8 cellular contexts compared by ENCODE assay signal in genomic region chr6:166707045-166707444, GRCh38.
DNase-seq lines count a peak whose midpoint lies in the region; ATAC-seq and TF ChIP-seq lines count a peak whose summit lies in the region.

No MANE protein-coding gene starts in this region.

- no peaks in the 10 kb centered on the region for H4K20me1 ChIP-seq in PC-3 (ENCODE audit: low read length)

- TF ChIP-seq CTCF in PC-3 (conservative IDR thresholded peaks at IDR 0.05; ENCODE audit: low read depth, low read length) = peak; percentile 71
- TF ChIP-seq CTCF in epithelial cell of proximal tubule (conservative IDR thresholded peaks at IDR 0.05; ENCODE audit: low read depth, low read length) = peak; percentile 66
- peak; percentile 49 for TF ChIP-seq CTCF in nephron progenitor cell (IDR thresholded peaks at IDR 0.05)

- peaks cover 17% of the 10 kb centered on the region for H3K27me3 Mint-ChIP-seq in nephron progenitor cell (ENCODE audit: low read depth, poor library complexity)

- peak overlapping the region; percentile 41; the same call in 1 of the 2 replicates for H2AFZ ChIP-seq in PC-3 (ENCODE audit: low read length)

- no peaks in the 10 kb centered on the region for H3K9me3 ChIP-seq in PC-3 (ENCODE audit: low read length)

- peak overlapping the region; percentile 35 for H3K4me2 ChIP-seq in PC-3 (ENCODE audit: low read length)

- peaks cover 7% of the 10 kb centered on the region for H3K36me3 Mint-ChIP-seq in nephron progenitor cell (ENCODE audit: low read depth)

- H3K9me2 ChIP-seq in PC-3 (replicated peaks; ENCODE audit: low read length) = no peaks in the 10 kb centered on the region

- H3K27ac Mint-ChIP-seq in nephron progenitor cell = no peak overlapping the region

- peaks cover 16% of the 10 kb centered on the region for H3K4me1 Mint-ChIP-seq in nephron progenitor cell

- H3K4me3 ChIP-seq in PC-3 (ENCODE audit: low read length) (no peak overlapping the region), epithelial cell of proximal tubule (ENCODE audit: low read depth, low read length) (no peak overlapping the region)

- no peaks in the 10 kb centered on the region for H3K79me2 ChIP-seq in PC-3 (ENCODE audit: low read length)

- CTCF ChIA-PET in PC-3 (lab: Charles Lee) = interaction anchor here (0.5 to 1.1 kb wide), 5 partner anchors 33 to 79 kb away, joined by 3 to 4 read pairs (median 4); no protein-coding TSS in a partner anchor

- intact Hi-C loops in PC-3 (cut with micrococcal nuclease) = loop anchor here (2.0 kb wide), 2 partner anchors 14 to 64 kb away; no protein-coding TSS in a partner anchor

- peak; percentile 55 for DNase-seq in DMS53 treated with DMSO at 0.1 percent for 48 hours (lab: John Stamatoyannopoulos, UW; ENCODE audit: unreplicated experiment)
- DNase-seq in PC-3 = peak; percentile 65
- DNase-seq in epithelial cell of proximal tubule (ENCODE audit: low read depth) = no peak
- DNase-seq in nephron progenitor cell = peak; percentile 64
- no peak for DNase-seq in NCI-H446 treated with DMSO at 0.1 percent for 48 hours (lab: John Stamatoyannopoulos, UW)
- no peak for DNase-seq in effector CD8-positive, alpha-beta T cell (lab: John Stamatoyannopoulos, UW)
- no peak for DNase-seq in mesenteric fat pad (ENCODE audit: low spot score)

- 0 out of 2 replicates have a peak, but pooled peaks cover 9% of the 10 kb centered on the region for H3K4me1 ChIP-seq in PC-3 (ENCODE audit: insufficient read depth, low read length)

- H3F3A ChIP-seq in PC-3 (ENCODE audit: low read length, unreplicated experiment) = no peaks in the 10 kb centered on the region

- BruUV-seq in PC-3 (replicated peaks; lab: Mats Ljungman, UMichigan) = no TSS peak

- H3K4me3 Mint-ChIP-seq in nephron progenitor cell = no peak overlapping the region

- POLR2A ChIA-PET in PC-3 (lab: Charles Lee; ENCODE audit: unreplicated experiment) = no interaction called here

- H3K27ac ChIP-seq in PC-3 (ENCODE audit: low read length) = peak overlapping the region; percentile 2

- no peaks in the 10 kb centered on the region for H3K27me3 ChIP-seq in PC-3 (ENCODE audit: low read length)

- ATAC-seq in GM21529 (IDR thresholded peaks at IDR 0.05; ENCODE audit: unreplicated experiment) (peak; percentile 61), PC-3 (peak; percentile 96)

- H3K9me3 Mint-ChIP-seq in nephron progenitor cell = peaks cover 18% of the 10 kb centered on the region

- H3K9ac ChIP-seq in PC-3 (ENCODE audit: low read length) = 0 out of 2 replicates have a peak overlapping the region, but pooled peaks have one; percentile 4

- H3K36me3 ChIP-seq in PC-3 (ENCODE audit: low read depth, low read length) = no peaks in the 10 kb centered on the region

Comparison
In these comparisons a context has a peak if more than half of its experiments do, and no peak if none do; other contexts are left out.
1. DNase-seq: peak in DMS53 treated with DMSO at 0.1 percent for 48 hours (single experiment), PC-3 (single experiment) and nephron progenitor cell (single experiment); none in epithelial cell of proximal tubule (single experiment), NCI-H446 treated with DMSO at 0.1 percent for 48 hours (single experiment), effector CD8-positive, alpha-beta T cell (single experiment) and mesenteric fat pad (single experiment).
2. Peak in every context shown above with its lines, with median percentiles within 50 percentile points of each other: CTCF ChIP-seq.